In genomic region chr3:58591496-58592133, GRCh38 we compare ENCODE assay signal across 21 cellular contexts. TPM values are rescaled to one million over a fixed set of nuclear protein-coding genes. Genes with fewer than 3 reads are reported as not detected.
DNase-seq lines count a peak whose midpoint lies in the region; ATAC-seq and TF ChIP-seq lines count a peak whose summit lies in the region.
"Had no signal": no experiment of that assay in that cellular context is flagged by ENCODE, and none has a peak within 500 bp of the region (broad histone marks: within the 10 kb centered on the region; RNA-seq: fewer than 3 reads in every experiment).

No MANE protein-coding gene starts in this region.

- POLR2A ChIA-PET in RWPE1 (lab: Yijun Ruan, JAX; ENCODE audit: low non-redundant PET) = no interaction called here

- no peak overlapping the region for H3K27ac Mint-ChIP-seq in activated naive CD4-positive, alpha-beta T cell treated with anti-CD3 and anti-CD28 coated beads, Interleukin-2, amount 50 U/mL, for 72 hours
- H3K27ac Mint-ChIP-seq in activated naive CD4-positive, alpha-beta T cell treated with anti-CD3 and anti-CD28 coated beads, Interleukin-2, amount 10 ng/mL, durations not matched to agents 7 days and 5 days = no peak overlapping the region
- H3K27ac Mint-ChIP-seq: H9, HFFc6 had no signal

- H3K4me3 Mint-ChIP-seq in activated naive CD4-positive, alpha-beta T cell treated with anti-CD3 and anti-CD28 coated beads, Interleukin-2, amount 10 ng/mL, durations not matched to agents 7 days and 5 days = no peak overlapping the region
- H3K4me3 Mint-ChIP-seq: H9, HFFc6 had no signal

- H3K9me3 Mint-ChIP-seq in activated naive CD4-positive, alpha-beta T cell treated with anti-CD3 and anti-CD28 coated beads, Interleukin-2, amount 50 U/mL, for 72 hours = no peaks in the 10 kb centered on the region
- no peaks in the 10 kb centered on the region for H3K9me3 Mint-ChIP-seq in activated naive CD4-positive, alpha-beta T cell treated with anti-CD3 and anti-CD28 coated beads, Interleukin-2, amount 10 ng/mL, durations not matched to agents 7 days and 5 days
- H3K9me3 Mint-ChIP-seq: H9, HFFc6 had no signal

- in situ Hi-C loops in SK-MEL-5 (cut with HindIII; ENCODE audit: low pct_unique_long_range_greater_than_20kb, low sequenced_read_pairs) = no loop called here

- peak; percentile 43 to 99 for ATAC-seq in activated naive CD4-positive, alpha-beta T cell treated with anti-CD3 and anti-CD28 coated beads, Interleukin-2, amount 50 U/mL, for 72 hours
- peak; percentile 86 for ATAC-seq in foreskin keratinocyte
- peak; percentile 72 for ATAC-seq in upper lobe of right lung
- ATAC-seq in GM21360 (IDR thresholded peaks at IDR 0.05; ENCODE audit: unreplicated experiment) = no peak
- ATAC-seq: Panc1 had no signal

- no peaks in the 10 kb centered on the region for H3K36me3 ChIP-seq in upper lobe of right lung

- peaks cover 0 to 5% of the 10 kb centered on the region in 2 donors for H3K36me3 Mint-ChIP-seq in activated naive CD4-positive, alpha-beta T cell treated with anti-CD3 and anti-CD28 coated beads, Interleukin-2, amount 50 U/mL, for 72 hours
- H3K36me3 Mint-ChIP-seq in activated naive CD4-positive, alpha-beta T cell treated with anti-CD3 and anti-CD28 coated beads, Interleukin-2, amount 10 ng/mL, durations not matched to agents 7 days and 5 days = no peaks in the 10 kb centered on the region

- intact Hi-C loops in upper lobe of right lung (cut with DNase I) = no loop called here

- DNase-seq in activated naive CD4-positive, alpha-beta T cell treated with anti-CD3 and anti-CD28 coated beads, Interleukin-2, amount 50 U/mL, for 72 hours (ENCODE audit: low spot score in 2 of 2) = no peak
- DNase-seq in activated naive CD4-positive, alpha-beta T cell treated with anti-CD3 and anti-CD28 coated beads, Interleukin-2, amount 10 ng/mL, durations not matched to agents 7 days and 5 days = no peak
- DNase-seq in SK-MEL-5 (ENCODE audit: low read depth, low spot score) (peak; percentile 32), foreskin keratinocyte (peak in 1 of 2 donors; percentile 45), upper lobe of right lung (peak; percentile 37), COR-L47 (lab: John Stamatoyannopoulos, UW) (no peak), RWPE1 (ENCODE audit: low spot score) (no peak)
- DNase-seq: EL; H9; HFFc6; KG1; NCI-H1105; NCI-H146; NCI-H2029; NCI-H226; NCI-H524; NCI-H774; NK-92 treated with Interleukin-12 subunit alpha and Interleukin-12 subunit beta, amount 100 ng/mL, for 24 hours had no signal

- H3K27me3 ChIP-seq in foreskin keratinocyte (peaks cover 23% of the 10 kb centered on the region), upper lobe of right lung (peaks cover 10% of the 10 kb centered on the region)

- H3K4me3 ChIP-seq in upper lobe of right lung = no peak overlapping the region

- H3K4me1 ChIP-seq in foreskin keratinocyte = no peaks in the 10 kb centered on the region
- H3K4me1 ChIP-seq in upper lobe of right lung = peaks cover 2% of the 10 kb centered on the region

- H3K27me3 Mint-ChIP-seq in activated naive CD4-positive, alpha-beta T cell treated with anti-CD3 and anti-CD28 coated beads, Interleukin-2, amount 10 ng/mL, durations not matched to agents 7 days and 5 days = peaks cover 36% of the 10 kb centered on the region

- CTCF ChIA-PET in activated naive CD4-positive, alpha-beta T cell treated with anti-CD3 and anti-CD28 coated beads, Interleukin-2, amount 10 ng/mL, durations not matched to agents 7 days and 5 days (lab: Charles Lee) = no interaction called here
- CTCF ChIA-PET in RWPE1 (lab: Yijun Ruan, JAX) = no interaction called here

- H3K27ac ChIP-seq in foreskin keratinocyte (no peak overlapping the region), upper lobe of right lung (no peak overlapping the region), RWPE1 (no peak overlapping the region)
- H3K27ac ChIP-seq: C4-2B had no signal

- TF ChIP-seq CTCF in foreskin keratinocyte (conservative IDR thresholded peaks at IDR 0.05) (no peak), upper lobe of right lung (IDR thresholded peaks at IDR 0.05) (no peak), RWPE1 (conservative IDR thresholded peaks at IDR 0.05; ENCODE audit: low read depth) (no peak)

- no peaks in the 10 kb centered on the region for H3K4me1 Mint-ChIP-seq in activated naive CD4-positive, alpha-beta T cell treated with anti-CD3 and anti-CD28 coated beads, Interleukin-2, amount 10 ng/mL, durations not matched to agents 7 days and 5 days

- H3K9me3 ChIP-seq in upper lobe of right lung = no peaks in the 10 kb centered on the region

RNA-seq across cellular contexts. Expression of gene FAM107A, which starts 14.4 kb away (rescaled TPM):
- not detected for total RNA-seq in activated naive CD4-positive, alpha-beta T cell treated with anti-CD3 and anti-CD28 coated beads, Interleukin-2, amount 50 U/mL, for 72 hours
- total RNA-seq in SK-MEL-5 (2014; rRNA removed; shearing (Covaris generic)) = not detected in 2 replicates
- not detected in 2 replicates for polyA plus RNA-seq in SK-MEL-5 (2015; cell fraction: cytosol; rRNA removed)
- not detected in 2 replicates for polyA plus RNA-seq in SK-MEL-5 (2015; cell fraction: nucleus; rRNA removed)
- not detected in 2 replicates for total RNA-seq in foreskin keratinocyte
- polyA plus RNA-seq in foreskin keratinocyte = not detected in 2 replicates
- total RNA-seq in upper lobe of right lung = 91.5 TPM

RNA-seq across cellular contexts. Expression of gene ACOX2, which starts 54.6 kb away (rescaled TPM):
- not detected for total RNA-seq in activated naive CD4-positive, alpha-beta T cell treated with anti-CD3 and anti-CD28 coated beads, Interleukin-2, amount 50 U/mL, for 72 hours
- 3.0 and 5.6 TPM in 2 replicates for total RNA-seq in SK-MEL-5 (2014; rRNA removed; shearing (Covaris generic))
- polyA plus RNA-seq in SK-MEL-5 (2015; cell fraction: cytosol; rRNA removed) = 4.7 and 8.6 TPM in 2 replicates
- polyA plus RNA-seq in SK-MEL-5 (2015; cell fraction: nucleus; rRNA removed) = 2.1 and 3.1 TPM in 2 replicates
- total RNA-seq in foreskin keratinocyte (0.34 and 0.42 TPM in 2 replicates), upper lobe of right lung (20.1 TPM)
- polyA plus RNA-seq in foreskin keratinocyte = 0.39 and 0.74 TPM in 2 replicates

Comparison
In these comparisons a context has a peak if more than half of its experiments do, and no peak if none do; other contexts are left out.
1. DNase-seq: peak in SK-MEL-5 (single experiment) and upper lobe of right lung (single experiment); none in activated naive CD4-positive, alpha-beta T cell treated with anti-CD3 and anti-CD28 coated beads, Interleukin-2, amount 50 U/mL, for 72 hours (0 of 2), activated naive CD4-positive, alpha-beta T cell treated with anti-CD3 and anti-CD28 coated beads, Interleukin-2, amount 10 ng/mL, durations not matched to agents 7 days and 5 days (single experiment), COR-L47 (single experiment) and RWPE1 (single experiment).
2. RNA of gene FAM107A, which starts 14.4 kb away (total RNA-seq): 91.5 TPM in upper lobe of right lung (single experiment); not detected in activated naive CD4-positive, alpha-beta T cell treated with anti-CD3 and anti-CD28 coated beads, Interleukin-2, amount 50 U/mL, for 72 hours, not detected in SK-MEL-5 and not detected in foreskin keratinocyte; every median in the first group is over 10 times any median in the second.